In genomic region chr13:85879014-85879413, GRCh38 we compare ENCODE assay signal across 30 cellular contexts.
A peak's percentile ranks its signal among the peaks of the same experiment; 100 is the strongest.
DNase-seq lines count a peak whose midpoint lies in the region; ATAC-seq and TF ChIP-seq lines count a peak whose summit lies in the region.
"Had no signal": no experiment of that assay in that cellular context is flagged by ENCODE, and none has a peak within 500 bp of the region (broad histone marks: within the 10 kb centered on the region; RNA-seq: fewer than 3 reads in every experiment).

No MANE protein-coding gene starts in this region.

- H2AFZ ChIP-seq in hepatocyte: no peak overlapping the region

- 77% methylated on average over 2 of the region's 2 CpGs for WGBS in hepatocyte (ENCODE audit: low lambda C conversion rate, missing lambda C conversion rate)
- WGBS in gastroesophageal sphincter (ENCODE audit: low coverage in 1 of 2), 2 donors: 65 to 77% methylated on average over 2 of the region's 2 CpGs

- TF ChIP-seq POLR2A in gastroesophageal sphincter (IDR thresholded peaks at IDR 0.05): no peak

- H3K9me2 ChIP-seq in hepatocyte (replicated peaks; ENCODE audit: insufficient read depth): no peaks in the 10 kb centered on the region

- in situ Hi-C loops in SK-MEL-5 (cut with HindIII; ENCODE audit: low pct_unique_long_range_greater_than_20kb, low sequenced_read_pairs): no loop called here

- H3K36me3 ChIP-seq in hepatocyte (replicated peaks; ENCODE audit: insufficient read depth, low read depth): no peaks in the 10 kb centered on the region
- H3K36me3 ChIP-seq in gastroesophageal sphincter: no peaks in the 10 kb centered on the region
- H3K36me3 ChIP-seq: lower lobe of right lung, MG63, SJSA1, upper lobe of left lung had no signal

- ATAC-seq in gastroesophageal sphincter: no peak
- ATAC-seq: activated CD8-positive, alpha-beta memory T cell treated with anti-CD3 and anti-CD28 coated beads, Interleukin-2, amount 10 ng/mL, durations not matched to agents 7 days and 5 days; lower lobe of right lung; stimulated activated memory B cell treated with anti-CD40 and anti-IgM and Interleukin-4, amounts not matched to agents 10 μg/mL and 1 μg/mL and 100 μg/mL, for 72 hours had no signal

- no peaks in the 10 kb centered on the region for H4K20me1 ChIP-seq in hepatocyte (ENCODE audit: insufficient read depth, poor library complexity, severe bottlenecking)

- H3K4me3 ChIP-seq in hepatocyte (no peak overlapping the region), gastroesophageal sphincter (no peak overlapping the region)
- H3K4me3 ChIP-seq: lower lobe of right lung, MG63, SJSA1, upper lobe of left lung had no signal

- DNase-seq in NCI-H1092 treated with DMSO at 0.1 percent for 48 hours (lab: John Stamatoyannopoulos, UW): peak; percentile 26
- no peak for DNase-seq in NCI-H1092 (lab: John Stamatoyannopoulos, UW)
- peak; percentile 9 for DNase-seq in SK-MEL-5 (ENCODE audit: low read depth, low spot score)
- no peak for DNase-seq in hepatocyte (ENCODE audit: low spot score)
- DNase-seq in NCI-H1417 treated with DMSO at 0.1 percent for 48 hours (lab: John Stamatoyannopoulos, UW): no peak
- no peak for DNase-seq in stimulated activated naive CD4-positive, alpha-beta T cell (lab: John Stamatoyannopoulos, UW)
- DNase-seq: 8988T; activated CD8-positive, alpha-beta memory T cell treated with anti-CD3 and anti-CD28 coated beads, Interleukin-2, amount 10 ng/mL, durations not matched to agents 7 days and 5 days; activated T-cell treated with anti-CD3 and anti-CD28 coated beads, Interleukin-2, amount 50 U/mL, for 48 hours; CD4-positive, CD25-positive, alpha-beta regulatory T cell; central memory CD4-positive, alpha-beta T cell; dermis blood vessel endothelial cell; endodermal cell; GOT3; kidney glomerular epithelial cell; lower lobe of right lung; MG63; midbrain; naive B cell; NCI-H2029; NCI-H226; NCI-H774; stimulated activated CD4-positive, alpha-beta T cell treated with anti-CD3 and anti-CD28 coated beads, Interleukin-15, amount 100 ng/mL, for 24 hours; T-helper 1 cell; upper lobe of left lung had no signal

- H3K4me1 ChIP-seq in hepatocyte (ENCODE audit: insufficient read depth) (no peaks in the 10 kb centered on the region), gastroesophageal sphincter (no peaks in the 10 kb centered on the region)
- H3K4me1 ChIP-seq: lower lobe of right lung, SJSA1, upper lobe of left lung had no signal

- TF ChIP-seq RAD21 in Ishikawa (IDR thresholded peaks at IDR 0.05; ENCODE audit: low read depth): peak; percentile 44; the same call in 1 of the 2 replicates

- H3K27me3 ChIP-seq in hepatocyte (no peaks in the 10 kb centered on the region), gastroesophageal sphincter (no peaks in the 10 kb centered on the region)
- H3K27me3 ChIP-seq: MG63, upper lobe of left lung had no signal

- no peaks in the 10 kb centered on the region for H3K79me2 ChIP-seq in hepatocyte

- H3K4me2 ChIP-seq in hepatocyte: no peak overlapping the region

- H3K9me3 ChIP-seq in hepatocyte (ENCODE audit: low read depth): no peaks in the 10 kb centered on the region
- no peaks in the 10 kb centered on the region for H3K9me3 ChIP-seq in gastroesophageal sphincter
- H3K9me3 ChIP-seq: lower lobe of right lung, MG63, SJSA1, upper lobe of left lung had no signal

- H3K27ac ChIP-seq in hepatocyte: no peak overlapping the region
- H3K27ac ChIP-seq in gastroesophageal sphincter: no peak overlapping the region
- H3K27ac ChIP-seq: lower lobe of right lung, RWPE1, SJSA1, upper lobe of left lung had no signal

- peak; percentile 26 for TF ChIP-seq CTCF in hepatocyte (IDR thresholded peaks at IDR 0.05; ENCODE audit: poor library complexity)
- no peak for TF ChIP-seq CTCF in gastroesophageal sphincter (IDR thresholded peaks at IDR 0.05)

- TF ChIP-seq EP300 in Ishikawa (IDR thresholded peaks at IDR 0.05; ENCODE audit: borderline replicate concordance) (no peak), gastroesophageal sphincter (IDR thresholded peaks at IDR 0.05) (no peak)

TF ChIP-seq in Ishikawa, 13 proteins besides CTCF, POLR2A, EP300 and RAD21:
- TF ChIP-seq REST (IDR thresholded peaks at IDR 0.05; ENCODE audit: low read depth) (no peak), YY1 (IDR thresholded peaks at IDR 0.05; ENCODE audit: low read depth) (no peak), TAF1 (IDR thresholded peaks at IDR 0.05; ENCODE audit: low read depth) (no peak), EGR1 (IDR thresholded peaks at IDR 0.05) (no peak), CEBPB (IDR thresholded peaks at IDR 0.05) (no peak), TCF12 (IDR thresholded peaks at IDR 0.05; ENCODE audit: low read depth) (no peak), CREB1 (IDR thresholded peaks at IDR 0.05; ENCODE audit: low read depth) (no peak), NFIC (IDR thresholded peaks at IDR 0.05) (no peak), TEAD4 (IDR thresholded peaks at IDR 0.05) (no peak), ZBTB7A (IDR thresholded peaks at IDR 0.05; ENCODE audit: low read depth) (no peak), FOXM1 (IDR thresholded peaks at IDR 0.05; ENCODE audit: borderline replicate concordance, low read depth) (no peak), USF1 (IDR thresholded peaks at IDR 0.05) (no peak), MAX (IDR thresholded peaks at IDR 0.05) (no peak)

Comparison
In these comparisons a context has a peak if more than half of its experiments do, and no peak if none do; other contexts are left out.
1. DNase-seq: peak in NCI-H1092 treated with DMSO at 0.1 percent for 48 hours (single experiment) and SK-MEL-5 (single experiment); none in NCI-H1092 (single experiment), hepatocyte (single experiment), NCI-H1417 treated with DMSO at 0.1 percent for 48 hours (single experiment) and stimulated activated naive CD4-positive, alpha-beta T cell (0 of 6).